8 cellular contexts compared by ENCODE assay signal in the genomic region with DNA sequence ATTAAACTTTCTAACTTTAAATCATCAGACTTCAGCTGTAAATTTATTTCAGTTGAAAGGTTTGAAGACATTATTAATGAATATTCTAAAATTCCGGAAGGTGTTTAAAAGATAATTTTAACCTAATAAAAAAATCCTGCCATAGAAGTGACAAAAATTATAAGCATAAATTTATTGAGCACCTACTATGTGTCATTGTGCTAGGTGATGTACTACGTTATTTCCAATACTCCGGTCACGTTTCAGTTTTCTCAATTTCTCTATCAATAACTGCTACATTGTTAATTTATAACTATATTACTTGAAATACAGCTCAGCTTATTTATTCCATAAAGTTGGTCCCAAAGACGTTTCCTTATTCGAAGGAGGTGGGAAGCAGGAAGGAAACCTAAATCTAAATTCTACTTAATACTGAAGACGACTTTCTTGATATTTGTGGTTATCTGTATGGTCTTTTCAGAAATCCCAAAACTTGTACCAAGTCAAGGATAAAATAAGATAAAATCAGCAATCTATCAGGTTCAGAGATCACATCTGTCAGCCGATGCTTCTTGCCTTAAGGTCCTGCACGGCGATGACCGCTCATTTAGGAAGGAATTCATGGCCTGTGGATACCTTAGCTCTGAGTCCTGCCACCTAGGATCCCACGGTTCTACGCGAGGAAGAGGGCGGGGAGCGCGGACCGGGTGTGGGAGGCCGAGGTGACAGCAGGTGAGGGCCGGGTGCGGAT. TPM values are rescaled to one million over a fixed set of nuclear protein-coding genes. Genes with fewer than 3 reads are reported as not detected.
DNase-seq lines count a peak whose midpoint lies in the region; ATAC-seq and TF ChIP-seq lines count a peak whose summit lies in the region.

No MANE protein-coding gene starts in this region.

- in situ Hi-C loops in IMR-90 (cut with MboI; ENCODE audit: low sequenced_read_pairs): loop anchor here (10.0 kb wide), 1 partner anchor 543 kb away; no protein-coding TSS in a partner anchor

- H4K8ac ChIP-seq in IMR-90 (ENCODE audit: low read depth in 2 of 2, low read length in 2 of 2): peak overlapping the region; percentile 82 to 98

- CTCF ChIA-PET in IMR-90 (lab: Yijun Ruan, JAX): interaction anchor here (0.7 to 1.2 kb wide), 3 partner anchors 509 to 678 kb away, joined by 3 to 4 read pairs (median 3); no protein-coding TSS in a partner anchor

- peak overlapping the region; percentile 60 for H2BK20ac ChIP-seq in IMR-90 (ENCODE audit: low read depth, low read length)

- no TSS peak for BruUV-seq in IMR-90 (replicated peaks; lab: Mats Ljungman, UMichigan)

- H3K23ac ChIP-seq in IMR-90 (ENCODE audit: low read depth, low read length): peak overlapping the region; percentile 91

- POLR2A ChIA-PET in IMR-90 (lab: Charles Lee; ENCODE audit: unreplicated experiment): interaction anchor here (0.6 kb wide), 1 partner anchor 532 kb away, joined by 3 read pairs; no protein-coding TSS in a partner anchor

- intact Hi-C loops in IMR-90 (cut with micrococcal nuclease): loop anchor here (5.0 kb wide), 1 partner anchor 181 kb away; no protein-coding TSS in a partner anchor
- intact Hi-C loops in right cardiac atrium (cut with DNase I): loop anchor here in 3 of 4 donors (5.0 to 10.0 kb wide), 4 partner anchors 183 to 536 kb away; a partner anchor contains a TSS

- DNase-seq in IMR-90: no peak
- peak; percentile 63 for DNase-seq in activated T-helper 1 cell treated with Interleukin-2 at 50 U/mL for 16 hours (ENCODE audit: low read depth)
- DNase-seq in right cardiac atrium: peak in 1 of 3 donors; percentile 81
- DNase-seq in stimulated activated CD4-positive, alpha-beta T cell treated with anti-CD3 and anti-CD28 coated beads, Interleukin-15, amount 100 ng/mL, for 24 hours: peak; percentile 86
- no peak for DNase-seq in NCI-H2029 treated with DMSO at 0.1 percent for 48 hours (lab: John Stamatoyannopoulos, UW)
- no peak for DNase-seq in iPS-NIHi11 (ENCODE audit: low spot score)
- no peak for DNase-seq in ecto neural progenitor cell (ENCODE audit: low spot score)
- no peak for DNase-seq in GDM1 (lab: John Stamatoyannopoulos, UW)

- H3K27ac ChIP-seq in IMR-90 (ENCODE audit: insufficient read depth, low read length) (peak overlapping the region; percentile 92), right cardiac atrium (ENCODE audit: low read length) (peak overlapping the region; percentile 87)

- H2AK9ac ChIP-seq in IMR-90 (replicated peaks; ENCODE audit: low read depth, low read length, poor library complexity): peak overlapping the region; percentile 92

- no peaks in the 10 kb centered on the region for H3K36me3 ChIP-seq in IMR-90 (ENCODE audit: control insufficient read depth, insufficient read depth, low read length)

- peak overlapping the region; percentile 86 for H2BK5ac ChIP-seq in IMR-90 (ENCODE audit: low read depth, low read length, poor library complexity, severe bottlenecking)

- peak; percentile 14; the same call in 1 of the 2 replicates for TF ChIP-seq RAD21 in IMR-90 (IDR thresholded peaks at IDR 0.05; ENCODE audit: low read length)

- 4% methylated on average over 5 of the region's 21 CpGs; no CpG with 5 or more reads in 1 of the 2 experiments for WGBS in IMR-90 (ENCODE audit: extremely low coverage in 2 of 2, insufficient read length in 1 of 2), 2 experiments
- 35% methylated on average over 21 of the region's 21 CpGs for WGBS in right cardiac atrium

- peak overlapping the region; percentile 29 for H4K5ac ChIP-seq in IMR-90 (ENCODE audit: low read depth, low read length)

- peak overlapping the region; percentile 97 for H2BK120ac ChIP-seq in IMR-90 (ENCODE audit: low read depth, low read length)

- H3K9me3 ChIP-seq in IMR-90 (ENCODE audit: control insufficient read depth, insufficient read depth, low read length): no peaks in the 10 kb centered on the region
- no peaks in the 10 kb centered on the region for H3K9me3 ChIP-seq in right cardiac atrium (ENCODE audit: control insufficient read depth, low read length)

- no peaks in the 10 kb centered on the region for H3K27me3 ChIP-seq in IMR-90 (ENCODE audit: control insufficient read depth, insufficient read depth, low read length)
- no peaks in the 10 kb centered on the region for H3K27me3 ChIP-seq in right cardiac atrium (ENCODE audit: control insufficient read depth, insufficient read depth)

- H4K20me1 ChIP-seq in IMR-90 (ENCODE audit: insufficient read depth, low read length): peaks cover 22% of the 10 kb centered on the region

- TF ChIP-seq POLR2A in IMR-90 (IDR thresholded peaks at IDR 0.05; ENCODE audit: low read depth, low read length): no peak

- peak overlapping the region; percentile 55 for H3K18ac ChIP-seq in IMR-90 (ENCODE audit: low read depth, low read length)

- peaks cover 14 to 46% of the 10 kb centered on the region in 2 experiments for H3K79me1 ChIP-seq in IMR-90 (ENCODE audit: low read depth in 1 of 2, low read length in 2 of 2)

- peak overlapping the region; percentile 98 for H2AK5ac ChIP-seq in IMR-90 (ENCODE audit: low read depth, low read length)

- H3K4me1 ChIP-seq in IMR-90 (ENCODE audit: control insufficient read depth, insufficient read depth, low read length): peaks cover 7% of the 10 kb centered on the region
- H3K4me1 ChIP-seq in right cardiac atrium (ENCODE audit: control insufficient read depth, insufficient read depth, low read length): no peaks in the 10 kb centered on the region

- H3K56ac ChIP-seq in IMR-90 (ENCODE audit: extremely low read depth, insufficient read depth, low read length): peak overlapping the region; percentile 92

- H3K9me1 ChIP-seq in IMR-90 (ENCODE audit: insufficient read depth, low read length): peaks cover 8% of the 10 kb centered on the region

- H3K4me3 ChIP-seq in IMR-90 (ENCODE audit: insufficient read depth, low read depth, low read length) (peak overlapping the region; percentile 65), right cardiac atrium (ENCODE audit: low read length) (peak overlapping the region; percentile 96)

- peak overlapping the region; percentile 75; the same call in 2 of the 3 replicates for H2BK15ac ChIP-seq in IMR-90 (ENCODE audit: low read depth, low read length)

- H3K14ac ChIP-seq in IMR-90 (replicated peaks; ENCODE audit: low read depth, low read length): peak overlapping the region; percentile 93

- no peak for ATAC-seq in IMR-90 (ENCODE audit: low read depth)
- ATAC-seq in right cardiac atrium: no peak

- H3K9ac ChIP-seq in IMR-90 (ENCODE audit: low read depth, low read length): peak overlapping the region; percentile 81

- dilution Hi-C loops in IMR-90 (cut with HindIII; ENCODE audit: low sequenced_read_pairs, unreplicated experiment): no loop called here

- TF ChIP-seq CTCF in IMR-90 (conservative IDR thresholded peaks at IDR 0.05; ENCODE audit: low read depth, low read length): no peak

- H3K4me2 ChIP-seq in IMR-90 (ENCODE audit: low read depth, low read length): peak overlapping the region; percentile 100

- peak overlapping the region; percentile 98 for H4K91ac ChIP-seq in IMR-90 (ENCODE audit: insufficient read depth, low read depth, low read length)

- peak overlapping the region; percentile 99 for H3K4ac ChIP-seq in IMR-90 (ENCODE audit: low read depth, low read length)

- H2AFZ ChIP-seq in IMR-90 (replicated peaks; ENCODE audit: low read length, poor library complexity): peak overlapping the region; percentile 94

TF ChIP-seq in IMR-90, 13 proteins besides CTCF, POLR2A, EP300 and RAD21:
- TF ChIP-seq MAFK (IDR thresholded peaks at IDR 0.05; ENCODE audit: low read depth, low read length) (no peak), NFE2L2 (IDR thresholded peaks at IDR 0.05; ENCODE audit: low read depth, low read length) (no peak), SMC3 (IDR thresholded peaks at IDR 0.05; ENCODE audit: low read depth, low read length) (peak; percentile 8; the same call in 1 of the 2 replicates), CEBPB (IDR thresholded peaks at IDR 0.05; ENCODE audit: low read depth, low read length) (no peak)
- TF ChIP-seq, protein P1, sequence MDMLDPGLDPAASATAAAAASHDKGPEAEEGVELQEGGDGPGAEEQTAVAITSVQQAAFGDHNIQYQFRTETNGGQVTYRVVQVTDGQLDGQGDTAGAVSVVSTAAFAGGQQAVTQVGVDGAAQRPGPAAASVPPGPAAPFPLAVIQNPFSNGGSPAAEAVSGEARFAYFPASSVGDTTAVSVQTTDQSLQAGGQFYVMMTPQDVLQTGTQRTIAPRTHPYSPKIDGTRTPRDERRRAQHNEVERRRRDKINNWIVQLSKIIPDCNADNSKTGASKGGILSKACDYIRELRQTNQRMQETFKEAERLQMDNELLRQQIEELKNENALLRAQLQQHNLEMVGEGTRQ (IDR thresholded peaks at IDR 0.05; ENCODE audit: low read depth, low read length): no peak

RNA-seq across cellular contexts. Expression of a gene that starts 1.2 kb away (rescaled TPM):
- total RNA-seq in IMR-90 (2012; rRNA removed) (108 and 139 TPM in 2 replicates), right cardiac atrium (10 to 100 TPM; 64.9 to 72.8 (median 69.2) TPM)
- polyA plus RNA-seq in IMR-90 (2012; rRNA removed) (21.7 and 23.7 TPM in 2 replicates), right cardiac atrium (13.9 TPM)
- polyA plus RNA-seq in IMR-90 (2012; cell fraction: cytosol; rRNA removed): 5.6 and 6.0 TPM in 2 replicates
- 8.5 and 80.1 TPM in 2 replicates for polyA plus RNA-seq in IMR-90 (2012; cell fraction: nucleus; rRNA removed; ENCODE audit: low replicate concordance)

Comparison
In these comparisons a context has a peak if more than half of its experiments do, and no peak if none do; other contexts are left out.
1. DNase-seq: peak in activated T-helper 1 cell treated with Interleukin-2 at 50 U/mL for 16 hours (single experiment) and stimulated activated CD4-positive, alpha-beta T cell treated with anti-CD3 and anti-CD28 coated beads, Interleukin-15, amount 100 ng/mL, for 24 hours (single experiment); none in IMR-90 (single experiment), NCI-H2029 treated with DMSO at 0.1 percent for 48 hours (single experiment), iPS-NIHi11 (single experiment), ecto neural progenitor cell (single experiment) and GDM1 (single experiment).